ENCODE assay signal across 10 cellular contexts in the genomic region with DNA sequence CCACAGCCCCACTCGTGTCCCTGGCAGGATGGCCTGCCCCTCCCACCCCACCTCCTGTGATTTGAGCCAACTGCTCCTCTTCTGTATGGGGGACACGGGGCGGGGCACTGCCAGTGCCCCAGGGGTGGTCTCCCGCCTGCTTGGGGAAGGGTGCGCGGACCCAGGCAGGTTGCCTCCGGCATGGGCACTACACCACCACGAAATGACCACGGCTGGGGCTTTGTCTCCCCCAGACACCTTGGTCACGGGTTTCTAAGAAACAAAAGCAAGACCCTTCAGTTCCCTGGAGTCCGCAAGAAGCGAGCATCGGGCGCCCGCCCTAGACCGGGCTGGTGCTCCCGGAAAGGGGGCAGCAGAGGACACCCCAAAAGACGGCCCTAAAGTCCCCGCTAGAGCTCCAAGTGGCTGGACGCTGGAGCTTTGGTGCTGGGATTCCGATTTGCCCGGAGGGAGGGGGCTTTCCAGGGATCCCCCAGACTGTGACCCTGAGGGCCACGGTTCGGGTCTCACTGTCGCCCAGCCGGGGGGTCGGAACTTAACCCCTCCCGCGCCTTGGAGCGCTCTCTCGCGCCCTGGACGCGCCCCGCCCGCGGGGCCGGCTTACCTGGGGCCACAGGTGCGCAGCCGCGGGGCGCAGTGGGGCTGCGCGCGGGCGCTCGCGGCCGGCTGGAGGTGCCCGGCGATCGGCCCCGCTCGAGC.
A peak's percentile ranks its signal among the peaks of the same experiment; 100 is the strongest.
DNase-seq lines count a peak whose midpoint lies in the region; ATAC-seq, FAIRE-seq and TF ChIP-seq lines count a peak whose summit lies in the region.
"Had no signal": no experiment of that assay in that cellular context is flagged by ENCODE, and none has a peak within 500 bp of the region (broad histone marks: within the 10 kb centered on the region; RNA-seq: fewer than 3 reads in every experiment).

No MANE protein-coding gene starts in this region.

- no CpG with 5 or more reads among the region's 54 CpGs for WGBS in mesendoderm (ENCODE audit: extremely low coverage, insufficient coverage, low lambda C conversion rate)
- 4% methylated on average over 31 of the region's 54 CpGs; no CpG with 5 or more reads in 1 of the 2 donors for WGBS in transverse colon (ENCODE audit: low coverage in 1 of 2), 2 donors

- H3K23ac ChIP-seq in mesendoderm (ENCODE audit: low read length) = no peak overlapping the region

- no peaks in the 10 kb centered on the region for H4K20me1 ChIP-seq in endothelial cell of umbilical vein (replicated peaks; ENCODE audit: control insufficient read depth, extremely low read depth, insufficient read depth, low read length)

- TF ChIP-seq POLR2A in endothelial cell of umbilical vein (IDR thresholded peaks at IDR 0.05; ENCODE audit: low read depth, low read length) (no peak), transverse colon (IDR thresholded peaks at IDR 0.05) (no peak)

- peak overlapping the region; percentile 81 for H3K18ac ChIP-seq in mesendoderm (ENCODE audit: low read length)

- H4K5ac ChIP-seq in mesendoderm (ENCODE audit: low read length) = no peak overlapping the region

- in situ Hi-C loops in transverse colon (cut with MboI; ENCODE audit: low pct_ligation_motif_present in 1 of 4, low pct_unique_long_range_greater_than_20kb in 1 of 4, low sequenced_read_pairs in 3 of 4) = no loop called here

- no peak overlapping the region for H2AK5ac ChIP-seq in mesendoderm (ENCODE audit: low read length)

- H2BK120ac ChIP-seq in mesendoderm (ENCODE audit: low read depth, low read length) = no peak overlapping the region

- H3K4ac ChIP-seq in mesendoderm (ENCODE audit: low read depth, low read length) = no peak overlapping the region

- BruUV-seq in endothelial cell of umbilical vein (replicated peaks; lab: Mats Ljungman, UMichigan) = no TSS peak

- FAIRE-seq in endothelial cell of umbilical vein (lab: Jason Lieb, UNC) = no peak
- FAIRE-seq: A204.1 had no signal

- CTCF ChIA-PET in endothelial cell of umbilical vein (lab: Charles Lee) = interaction anchor here (1.9 kb wide), 1 partner anchor 19 kb away, joined by 8 read pairs; no protein-coding TSS in a partner anchor

- H3K4me2 ChIP-seq in endothelial cell of umbilical vein (ENCODE audit: insufficient read depth, low read length) (no peak overlapping the region), mesendoderm (ENCODE audit: low read length) (peak overlapping the region; percentile 72)

- POLR2A ChIA-PET in endothelial cell of umbilical vein (lab: Charles Lee) = no interaction called here

- no peak overlapping the region for H2BK5ac ChIP-seq in mesendoderm (ENCODE audit: low read length)

- H3K27me3 ChIP-seq in endothelial cell of umbilical vein (ENCODE audit: control insufficient read depth in 2 of 2, insufficient read depth in 2 of 2, low read length in 2 of 2) (peaks cover 51 to 60% of the 10 kb centered on the region in 2 experiments), mesendoderm (ENCODE audit: insufficient read depth, low read length, poor library complexity) (no peaks in the 10 kb centered on the region), transverse colon (peaks cover 32% of the 10 kb centered on the region)

- H2BK15ac ChIP-seq in mesendoderm (replicated peaks; ENCODE audit: low read depth) = peak overlapping the region; percentile 23

- no peaks in the 10 kb centered on the region for H3K79me1 ChIP-seq in mesendoderm (ENCODE audit: low read length)

- peak overlapping the region; percentile 78 for H3K56ac ChIP-seq in mesendoderm (ENCODE audit: low read length)

- no peak for TF ChIP-seq EP300 in transverse colon (IDR thresholded peaks at IDR 0.05; ENCODE audit: low read depth)

- H3K9me1 ChIP-seq in endothelial cell of umbilical vein (replicated peaks; ENCODE audit: control insufficient read depth, extremely low read depth, insufficient read depth, low read length) = no peaks in the 10 kb centered on the region

- no peak overlapping the region for H3K4me3 ChIP-seq in endothelial cell of umbilical vein (replicated peaks in 1 of 3; ENCODE audit: insufficient read depth in 1 of 3, low read depth in 1 of 3, low read length in 3 of 3)
- H3K4me3 ChIP-seq in mesendoderm (ENCODE audit: low read length) = peak overlapping the region; percentile 52
- peak overlapping the region; percentile 37 to 57 (median 40) for H3K4me3 ChIP-seq in transverse colon

- ATAC-seq in HG03159 (IDR thresholded peaks at IDR 0.05; ENCODE audit: unreplicated experiment) = no peak

- TF ChIP-seq CTCF in endothelial cell of umbilical vein (IDR thresholded peaks at IDR 0.05; ENCODE audit: extremely low read depth in 1 of 2, insufficient read depth in 1 of 2, low read depth in 1 of 2, low read length in 2 of 2) = no peak
- no peak for TF ChIP-seq CTCF in transverse colon (IDR thresholded peaks at IDR 0.05)

- dilution Hi-C loops in endothelial cell of umbilical vein (cut with MboI; ENCODE audit: extremely low pct_ligation_motif_present, low sequenced_read_pairs) = no loop called here

- H3K9me3 ChIP-seq in endothelial cell of umbilical vein (replicated peaks; ENCODE audit: control insufficient read depth, insufficient read depth, low read length) = no peaks in the 10 kb centered on the region
- H3K9me3 ChIP-seq in transverse colon = no peaks in the 10 kb centered on the region

- DNase-seq in DMS53 (lab: John Stamatoyannopoulos, UW) (peak; percentile 30), DMS53 treated with DMSO at 0.1 percent for 48 hours (lab: John Stamatoyannopoulos, UW; ENCODE audit: unreplicated experiment) (no peak), endothelial cell of umbilical vein (ENCODE audit: low read depth, low spot score) (no peak), mesendoderm (no peak), transverse colon (no peak), NOMO-1 (lab: John Stamatoyannopoulos, UW; ENCODE audit: unreplicated experiment in 2 of 2) (no peak)
- DNase-seq in activated CD8-positive, alpha-beta memory T cell treated with anti-CD3 and anti-CD28 coated beads, Interleukin-2, amount 50 U/mL, for 4 hours = no peak
- DNase-seq: activated CD8-positive, alpha-beta memory T cell treated with anti-CD3 and anti-CD28 coated beads for 24 hours had no signal

- H3K27ac ChIP-seq in endothelial cell of umbilical vein (ENCODE audit: insufficient read depth, low read depth, low read length) (no peak overlapping the region), mesendoderm (ENCODE audit: low read depth, low read length) (no peak overlapping the region), transverse colon (peak overlapping the region in 1 of 4 donors; percentile 34)

- no peaks in the 10 kb centered on the region for H3K36me3 ChIP-seq in endothelial cell of umbilical vein (ENCODE audit: control insufficient read depth in 2 of 2, extremely low read depth in 1 of 2, insufficient read depth in 2 of 2, low read length in 2 of 2)
- H3K36me3 ChIP-seq in mesendoderm (ENCODE audit: control insufficient read depth, insufficient read depth, low read length) = no peaks in the 10 kb centered on the region
- H3K36me3 ChIP-seq in transverse colon = no peaks in the 10 kb centered on the region

- H3K4me1 ChIP-seq in endothelial cell of umbilical vein (ENCODE audit: control insufficient read depth, extremely low read depth, insufficient read depth, low read length) (no peaks in the 10 kb centered on the region), mesendoderm (ENCODE audit: control insufficient read depth, low read depth, low read length) (no peaks in the 10 kb centered on the region), transverse colon (peaks cover 0 to 14% (median 7%) of the 10 kb centered on the region in 4 donors)

- intact Hi-C loops in endothelial cell of umbilical vein (cut with micrococcal nuclease) (no loop called here), transverse colon (cut with DNase I; ENCODE audit: low total_unique reads) (no loop called here)

- H3K9ac ChIP-seq in endothelial cell of umbilical vein (replicated peaks; ENCODE audit: extremely low read depth, insufficient read depth, low read length) (no peak overlapping the region), mesendoderm (ENCODE audit: low read length) (peak overlapping the region; percentile 21)

- peak overlapping the region; percentile 70 for H4K8ac ChIP-seq in mesendoderm (ENCODE audit: low read depth, low read length)

- H3K79me2 ChIP-seq in endothelial cell of umbilical vein (ENCODE audit: control insufficient read depth, insufficient read depth, low read length) (no peaks in the 10 kb centered on the region), mesendoderm (ENCODE audit: control insufficient read depth, insufficient read depth, low read length) (no peaks in the 10 kb centered on the region)

- no peak overlapping the region for H2AFZ ChIP-seq in endothelial cell of umbilical vein (ENCODE audit: low read depth, low read length)

TF ChIP-seq in endothelial cell of umbilical vein, 7 proteins besides CTCF, POLR2A, EP300 and RAD21:
- TF ChIP-seq JUN (IDR thresholded peaks at IDR 0.05; ENCODE audit: borderline replicate concordance, insufficient read depth, insufficient read length, low read depth) (no peak), EZH2 (IDR thresholded peaks at IDR 0.05; ENCODE audit: borderline replicate concordance, low read depth, low read length, severe bottlenecking) (peak; percentile 91)
- TF ChIP-seq, protein P1, sequence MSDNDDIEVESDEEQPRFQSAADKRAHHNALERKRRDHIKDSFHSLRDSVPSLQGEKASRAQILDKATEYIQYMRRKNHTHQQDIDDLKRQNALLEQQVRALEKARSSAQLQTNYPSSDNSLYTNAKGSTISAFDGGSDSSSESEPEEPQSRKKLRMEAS (IDR thresholded peaks at IDR 0.05; ENCODE audit: insufficient read depth, insufficient read length) = no peak

Comparison
In these comparisons a context has a peak if more than half of its experiments do, and no peak if none do; other contexts are left out.
1. H3K4me3 ChIP-seq: peak in mesendoderm (single experiment) and transverse colon (4 of 4); none in endothelial cell of umbilical vein (0 of 3).